In the genomic region with DNA sequence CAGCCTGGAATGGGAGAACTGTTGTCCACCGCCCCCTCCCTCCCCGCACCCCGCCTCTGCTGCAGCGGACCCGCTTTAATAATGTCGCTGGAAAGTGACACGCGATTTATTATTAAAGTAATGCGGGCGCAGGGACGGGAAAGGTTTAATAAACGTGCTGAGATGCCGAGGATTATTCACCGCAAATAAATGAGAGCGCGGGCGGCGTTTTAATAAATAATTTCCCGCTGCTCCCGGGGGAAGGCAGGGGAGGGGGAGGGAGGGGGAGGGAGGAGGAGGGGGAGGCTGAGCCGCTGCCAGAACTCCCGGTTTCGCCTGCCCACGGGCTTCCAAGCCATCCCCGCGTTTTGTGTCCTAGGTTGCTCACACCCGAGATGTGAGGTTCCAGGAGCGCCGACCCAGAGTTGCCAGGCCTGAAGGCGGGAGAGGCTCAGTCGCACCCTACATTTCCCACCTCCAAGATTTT, we compare ENCODE assay signal across 8 cellular contexts. TPM values are rescaled to one million over a fixed set of nuclear protein-coding genes. Genes with fewer than 3 reads are reported as not detected.
DNase-seq lines count a peak whose midpoint lies in the region; ATAC-seq and TF ChIP-seq lines count a peak whose summit lies in the region.

No MANE protein-coding gene starts in this region.

- H3K18ac ChIP-seq in IMR-90 (ENCODE audit: low read depth, low read length) (no peak overlapping the region), mesendoderm (ENCODE audit: low read length) (no peak overlapping the region)

- peak overlapping the region; percentile 56 for H3K4me3 ChIP-seq in AG04449 (ENCODE audit: low read depth, low read length)
- H3K4me3 ChIP-seq in IMR-90 (ENCODE audit: insufficient read depth, low read depth, low read length) = peak overlapping the region; percentile 47
- peak overlapping the region; percentile 24 for H3K4me3 ChIP-seq in mesendoderm (ENCODE audit: low read length)

- dilution Hi-C loops in IMR-90 (cut with HindIII; ENCODE audit: low sequenced_read_pairs, unreplicated experiment) = no loop called here

- H2AK5ac ChIP-seq in IMR-90 (ENCODE audit: low read depth, low read length) (no peak overlapping the region), mesendoderm (ENCODE audit: low read length) (no peak overlapping the region)

- TF ChIP-seq CTCF in AG04449 (IDR thresholded peaks at IDR 0.05; ENCODE audit: insufficient read depth, low read length, missing control alignments) = no peak
- no peak for TF ChIP-seq CTCF in IMR-90 (conservative IDR thresholded peaks at IDR 0.05; ENCODE audit: low read depth, low read length)
- TF ChIP-seq CTCF in MCF 10A (IDR thresholded peaks at IDR 0.05; ENCODE audit: unreplicated experiment) = no peak

- DNase-seq in AG04449 (ENCODE audit: low read depth, low spot score) (no peak), IMR-90 (no peak), MCF 10A (ENCODE audit: unreplicated experiment) (no peak), mesendoderm (no peak), Ammon's horn (ENCODE audit: low spot score) (no peak), dedifferentiated amniotic fluid mesenchymal stem cell (ENCODE audit: extremely low spot score) (no peak)

- ATAC-seq in IMR-90 (ENCODE audit: low read depth) (peak; percentile 5; the same call in 1 of the 2 replicates), HG03442 (IDR thresholded peaks at IDR 0.05; ENCODE audit: unreplicated experiment) (no peak), GM18861 (IDR thresholded peaks at IDR 0.05; ENCODE audit: unreplicated experiment) (no peak)

- H3K9me3 Mint-ChIP-seq in MCF 10A (ENCODE audit: unreplicated experiment) = no peaks in the 10 kb centered on the region

- in situ Hi-C loops in IMR-90 (cut with MboI; ENCODE audit: low sequenced_read_pairs) = no loop called here

- peak overlapping the region; percentile 85 for H3K4me3 Mint-ChIP-seq in MCF 10A (ENCODE audit: unreplicated experiment)

- H4K91ac ChIP-seq in IMR-90 (ENCODE audit: insufficient read depth, low read depth, low read length) = peak overlapping the region; percentile 53

- H3K79me1 ChIP-seq in IMR-90 (ENCODE audit: low read depth in 1 of 2, low read length in 2 of 2) = peaks cover 0 to 21% of the 10 kb centered on the region in 2 experiments; a peak in 3 of 4 replicates
- no peaks in the 10 kb centered on the region for H3K79me1 ChIP-seq in mesendoderm (ENCODE audit: low read length)

- peaks cover 21% of the 10 kb centered on the region for H3K4me1 ChIP-seq in IMR-90 (ENCODE audit: control insufficient read depth, insufficient read depth, low read length)
- peaks cover 9% of the 10 kb centered on the region for H3K4me1 ChIP-seq in mesendoderm (ENCODE audit: control insufficient read depth, low read depth, low read length)

- H3K36me3 ChIP-seq in IMR-90 (ENCODE audit: control insufficient read depth, insufficient read depth, low read length) = no peaks in the 10 kb centered on the region
- no peaks in the 10 kb centered on the region for H3K36me3 ChIP-seq in mesendoderm (ENCODE audit: control insufficient read depth, insufficient read depth, low read length)

- H3K9me1 ChIP-seq in IMR-90 (ENCODE audit: insufficient read depth, low read length) = peaks cover 8% of the 10 kb centered on the region

- H3K14ac ChIP-seq in IMR-90 (replicated peaks; ENCODE audit: low read depth, low read length) = peak overlapping the region; percentile 73; the same call in 1 of the 2 replicates

- no peaks in the 10 kb centered on the region for H3K9me3 ChIP-seq in IMR-90 (ENCODE audit: control insufficient read depth, insufficient read depth, low read length)

- H3K9ac ChIP-seq in IMR-90 (ENCODE audit: low read depth, low read length) (peak overlapping the region; percentile 65), mesendoderm (ENCODE audit: low read length) (peak overlapping the region; percentile 41)

- H2BK15ac ChIP-seq in IMR-90 (ENCODE audit: low read depth, low read length) (no peak overlapping the region), mesendoderm (replicated peaks; ENCODE audit: low read depth) (no peak overlapping the region)

- peaks cover 3% of the 10 kb centered on the region for H3K36me3 Mint-ChIP-seq in MCF 10A (ENCODE audit: insufficient read depth, unreplicated experiment)

- H3K23ac ChIP-seq in IMR-90 (ENCODE audit: low read depth, low read length) = peak overlapping the region; percentile 77; the same call in 1 of the 2 replicates
- H3K23ac ChIP-seq in mesendoderm (ENCODE audit: low read length) = no peak overlapping the region

- intact Hi-C loops in IMR-90 (cut with micrococcal nuclease) = loop anchor here (2.0 to 5.0 kb wide), 2 partner anchors 35 to 48 kb away; a partner anchor contains a TSS
- intact Hi-C loops in MCF 10A (cut with micrococcal nuclease) = loop anchor here (1.0 to 5.0 kb wide), 4 partner anchors 17 to 48 kb away; a partner anchor contains a TSS

- BruUV-seq in IMR-90 (replicated peaks; lab: Mats Ljungman, UMichigan) (no TSS peak), MCF 10A (replicated peaks; lab: Mats Ljungman, UMichigan) (no TSS peak)

- TF ChIP-seq RAD21 in IMR-90 (IDR thresholded peaks at IDR 0.05; ENCODE audit: low read length) = no peak

- peak overlapping the region; percentile 81 for H3K4ac ChIP-seq in IMR-90 (ENCODE audit: low read depth, low read length)
- no peak overlapping the region for H3K4ac ChIP-seq in mesendoderm (ENCODE audit: low read depth, low read length)

- TF ChIP-seq POLR2A in IMR-90 (IDR thresholded peaks at IDR 0.05; ENCODE audit: low read depth, low read length) = no peak

- H2BK120ac ChIP-seq in IMR-90 (ENCODE audit: low read depth, low read length) (peak overlapping the region; percentile 57; the same call in 1 of the 2 replicates), mesendoderm (ENCODE audit: low read depth, low read length) (no peak overlapping the region)

- peak overlapping the region; percentile 91 for H2AK9ac ChIP-seq in IMR-90 (replicated peaks; ENCODE audit: low read depth, low read length, poor library complexity)

- H3K79me2 ChIP-seq in mesendoderm (ENCODE audit: control insufficient read depth, insufficient read depth, low read length) = no peaks in the 10 kb centered on the region

- H4K5ac ChIP-seq in IMR-90 (ENCODE audit: low read depth, low read length) = no peak overlapping the region
- H4K5ac ChIP-seq in mesendoderm (ENCODE audit: low read length) = no peak overlapping the region

- CTCF ChIA-PET in AG04449 (lab: Yijun Ruan, JAX) (interaction anchor here (0.9 to 34.2 kb wide), 11 partner anchors 7 to 101 kb away, joined by 3 to 1481 read pairs (median 13); a partner anchor contains a TSS), IMR-90 (lab: Yijun Ruan, JAX) (interaction anchor here (0.9 to 1.7 kb wide), 8 partner anchors 10 to 48 kb away, joined by 3 to 9 read pairs (median 4); no protein-coding TSS in a partner anchor), MCF 10A (lab: Yijun Ruan, JAX) (interaction anchor here (0.6 to 10.2 kb wide), 13 partner anchors 13 to 990 kb away, joined by 3 to 151 read pairs (median 5); no protein-coding TSS in a partner anchor)

- peak overlapping the region; percentile 5 for H2BK5ac ChIP-seq in IMR-90 (ENCODE audit: low read depth, low read length, poor library complexity, severe bottlenecking)
- H2BK5ac ChIP-seq in mesendoderm (ENCODE audit: low read length) = no peak overlapping the region

- H2BK20ac ChIP-seq in IMR-90 (ENCODE audit: low read depth, low read length) = no peak overlapping the region

- POLR2A ChIA-PET in AG04449 (lab: Yijun Ruan, JAX) (interaction anchor here (1.0 to 1.8 kb wide), 3 partner anchors 15 to 26 kb away, joined by 3 to 6 read pairs (median 6); no protein-coding TSS in a partner anchor), IMR-90 (lab: Charles Lee; ENCODE audit: unreplicated experiment) (interaction anchor here (0.6 kb wide), 1 partner anchor 1142 kb away, joined by 5 read pairs; no protein-coding TSS in a partner anchor), MCF 10A (lab: Yijun Ruan, JAX) (interaction anchor here (0.7 to 6.7 kb wide), 13 partner anchors 9 to 1583 kb away, joined by 3 to 55 read pairs (median 5); a partner anchor contains a TSS)

- H3K56ac ChIP-seq in IMR-90 (ENCODE audit: extremely low read depth, insufficient read depth, low read length) = peak overlapping the region; percentile 44; the same call in 1 of the 2 replicates
- H3K56ac ChIP-seq in mesendoderm (ENCODE audit: low read length) = peak overlapping the region; percentile 56

- peaks cover 4% of the 10 kb centered on the region; the same call in 1 of the 2 replicates for H3K27me3 ChIP-seq in IMR-90 (ENCODE audit: control insufficient read depth, insufficient read depth, low read length)
- H3K27me3 ChIP-seq in mesendoderm (ENCODE audit: insufficient read depth, low read length, poor library complexity) = peaks cover 36% of the 10 kb centered on the region

- H3K27ac Mint-ChIP-seq in MCF 10A (ENCODE audit: low read depth, unreplicated experiment) = no peak overlapping the region

- H4K8ac ChIP-seq in IMR-90 (ENCODE audit: low read depth in 2 of 2, low read length in 2 of 2) (peak overlapping the region; percentile 58 to 61; a peak in 3 of 4 replicates), mesendoderm (ENCODE audit: low read depth, low read length) (no peak overlapping the region)

- H2AFZ ChIP-seq in IMR-90 (replicated peaks; ENCODE audit: low read length, poor library complexity) = peak overlapping the region; percentile 93

- H3K4me2 ChIP-seq in IMR-90 (ENCODE audit: low read depth, low read length) = peak overlapping the region; percentile 98
- H3K4me2 ChIP-seq in mesendoderm (ENCODE audit: low read length) = peak overlapping the region; percentile 74

- H3K27ac ChIP-seq in IMR-90 (ENCODE audit: insufficient read depth, low read length) (peak overlapping the region; percentile 36; the same call in 1 of the 2 replicates), mesendoderm (ENCODE audit: low read depth, low read length) (no peak overlapping the region)

- H3K27me3 Mint-ChIP-seq in MCF 10A (ENCODE audit: insufficient read depth, unreplicated experiment) = no peaks in the 10 kb centered on the region

- no peaks in the 10 kb centered on the region for H4K20me1 ChIP-seq in IMR-90 (ENCODE audit: insufficient read depth, low read length)

- H3K4me1 Mint-ChIP-seq in MCF 10A (ENCODE audit: insufficient read depth, unreplicated experiment) = peaks cover 12% of the 10 kb centered on the region

- WGBS in IMR-90 (ENCODE audit: extremely low coverage in 2 of 2, insufficient read length in 1 of 2), 2 experiments = 0% methylated on average over 7 of the region's 31 CpGs; no CpG with 5 or more reads in 1 of the 2 experiments
- WGBS in mesendoderm (ENCODE audit: extremely low coverage, insufficient coverage, low lambda C conversion rate) = no CpG with 5 or more reads among the region's 31 CpGs

RNA-seq across cellular contexts. Expression of a gene that starts 5.1 kb away (rescaled TPM):
- total RNA-seq in IMR-90 (2012; rRNA removed) (8.1 and 9.1 TPM in 2 replicates), MCF 10A (2022) (2.4 and 6.7 TPM in 2 replicates)
- 18.6 and 18.7 TPM in 2 replicates for polyA plus RNA-seq in IMR-90 (2012; rRNA removed)
- 19.1 and 20.1 TPM in 2 replicates for polyA plus RNA-seq in IMR-90 (2012; cell fraction: cytosol; rRNA removed)
- polyA plus RNA-seq in IMR-90 (2012; cell fraction: nucleus; rRNA removed; ENCODE audit: low replicate concordance) = 20.7 and 36.8 TPM in 2 replicates
- 0.22 TPM for polyA plus RNA-seq in mesendoderm (2013, experiment 1 of 2)
- polyA plus RNA-seq in mesendoderm (2013, experiment 2 of 2) = 0.21 TPM

RNA-seq across cellular contexts. Expression of a gene that starts 35.9 kb away (rescaled TPM):
- 53.3 and 64.7 TPM in 2 replicates for total RNA-seq in IMR-90 (2012; rRNA removed)
- polyA plus RNA-seq in IMR-90 (2012; rRNA removed) = 67.6 and 77.2 TPM in 2 replicates
- polyA plus RNA-seq in IMR-90 (2012; cell fraction: cytosol; rRNA removed) = 36.7 and 46.7 TPM in 2 replicates
- polyA plus RNA-seq in IMR-90 (2012; cell fraction: nucleus; rRNA removed; ENCODE audit: low replicate concordance) = 417 and 427 TPM in 2 replicates
- 39.4 and 55.2 TPM in 2 replicates for total RNA-seq in MCF 10A (2022)
- 1.3 TPM for polyA plus RNA-seq in mesendoderm (2013, experiment 1 of 2)
- 1.3 TPM for polyA plus RNA-seq in mesendoderm (2013, experiment 2 of 2)

RNA-seq across cellular contexts. Expression of a gene that starts 36.0 kb away (rescaled TPM):
- total RNA-seq in IMR-90 (2012; rRNA removed) = 0.83 and 0.90 TPM in 2 replicates
- polyA plus RNA-seq in IMR-90 (2012; rRNA removed) = 1.5 and 1.8 TPM in 2 replicates
- 0.97 and 2.0 TPM in 2 replicates for polyA plus RNA-seq in IMR-90 (2012; cell fraction: cytosol; rRNA removed)
- 6.5 and 8.7 TPM in 2 replicates for polyA plus RNA-seq in IMR-90 (2012; cell fraction: nucleus; rRNA removed; ENCODE audit: low replicate concordance)
- total RNA-seq in MCF 10A (2022) = 0.27 and 0.58 TPM in 2 replicates
- polyA plus RNA-seq in mesendoderm (2013, experiment 1 of 2) = 0.39 TPM
- 0.39 TPM for polyA plus RNA-seq in mesendoderm (2013, experiment 2 of 2)
